16 cellular contexts compared by ENCODE assay signal in genomic region chr7:123725586-123726171, GRCh38. TPM values are rescaled to one million over a fixed set of nuclear protein-coding genes. Genes with fewer than 3 reads are reported as not detected.
DNase-seq lines count a peak whose midpoint lies in the region; ATAC-seq, FAIRE-seq and TF ChIP-seq lines count a peak whose summit lies in the region.
"Had no signal": no experiment of that assay in that cellular context is flagged by ENCODE, and none has a peak within 500 bp of the region (broad histone marks: within the 10 kb centered on the region; RNA-seq: fewer than 3 reads in every experiment).

No MANE protein-coding gene starts in this region.

- H3K4me3 ChIP-seq in CD4-positive, CD25-positive, alpha-beta regulatory T cell (ENCODE audit: low read depth, low read length) = peak overlapping the region; percentile 18
- H3K4me3 ChIP-seq in HEK293 (ENCODE audit: low read depth, low read length) = no peak overlapping the region
- H3K4me3 ChIP-seq: esophagus muscularis mucosa had no signal

- no peaks in the 10 kb centered on the region for H3K27me3 ChIP-seq in CD4-positive, CD25-positive, alpha-beta regulatory T cell (ENCODE audit: control insufficient read depth, insufficient read depth, low read length)
- H3K27me3 ChIP-seq: esophagus muscularis mucosa had no signal

- POLR2A ChIA-PET in HEK293 (lab: Yijun Ruan, JAX) = no interaction called here

- TF ChIP-seq CTCF in HEK293 (tag by site-specific recombination; IDR thresholded peaks at IDR 0.05) (no peak), VCaP (conservative IDR thresholded peaks at IDR 0.05) (no peak), mesothelial cell of epicardium (IDR thresholded peaks at IDR 0.05; ENCODE audit: unreplicated experiment) (no peak), HFFc6 (IDR thresholded peaks at IDR 0.05) (no peak)

- CTCF ChIA-PET in HEK293 (lab: Yijun Ruan, JAX) = interaction anchor here (1.1 kb wide), 1 partner anchor 140 kb away, joined by 4 read pairs; no protein-coding TSS in a partner anchor

- H3K4me1 ChIP-seq in CD4-positive, CD25-positive, alpha-beta regulatory T cell (ENCODE audit: control insufficient read depth, insufficient read depth, low read length, poor library complexity, severe bottlenecking) = peaks cover 12% of the 10 kb centered on the region
- H3K4me1 ChIP-seq in HEK293 (ENCODE audit: control insufficient read depth, insufficient read depth, low read length) = peaks cover 6% of the 10 kb centered on the region; the same call in 1 of the 2 replicates

- H3K27ac Mint-ChIP-seq in CD4-positive, CD25-positive, alpha-beta regulatory T cell = no peak overlapping the region
- H3K27ac Mint-ChIP-seq in mesothelial cell of epicardium = peak overlapping the region; percentile 47
- no peak overlapping the region for H3K27ac Mint-ChIP-seq in HFFc6
- H3K27ac Mint-ChIP-seq: activated naive CD4-positive, alpha-beta T cell treated with anti-CD3 and anti-CD28 coated beads, Interleukin-2, amount 50 U/mL, for 72 hours had no signal

- H3K27ac ChIP-seq in CD4-positive, CD25-positive, alpha-beta regulatory T cell (ENCODE audit: insufficient read depth, low read length, poor library complexity, severe bottlenecking) = no peak overlapping the region
- H3K27ac ChIP-seq in HEK293 (ENCODE audit: extremely low read depth, low read depth, low read length) = no peak overlapping the region
- peak overlapping the region; percentile 74 for H3K27ac ChIP-seq in VCaP
- H3K27ac ChIP-seq: esophagus muscularis mucosa had no signal

- no peak for DNase-seq in CD4-positive, CD25-positive, alpha-beta regulatory T cell
- DNase-seq in mesothelial cell of epicardium (ENCODE audit: low spot score in 2 of 2, unreplicated experiment in 2 of 2) = no peak
- no peak for DNase-seq in urothelium cell line (ENCODE audit: low spot score)
- DNase-seq in HFFc6 = no peak
- DNase-seq: activated CD4-positive, alpha-beta T cell treated with anti-CD3 and anti-CD28 coated beads for 4 hours; head of caudate nucleus; islet precursor cell; NCI-H345; NK-92 treated with Interleukin-12 subunit alpha and Interleukin-12 subunit beta, amount 100 ng/mL, for 24 hours; Right ventricle myocardium superior; stimulated activated CD4-positive, alpha-beta T cell treated with anti-CD3 and anti-CD28 coated beads, Interleukin-1b, Interleukin-23, amount 100 ng/mL, for 48 hours had no signal

- FAIRE-seq in urothelium cell line (lab: Jason Lieb, UNC) = no peak

- H3K27me3 Mint-ChIP-seq in CD4-positive, CD25-positive, alpha-beta regulatory T cell = no peaks in the 10 kb centered on the region
- H3K27me3 Mint-ChIP-seq in mesothelial cell of epicardium (ENCODE audit: low read depth) (no peaks in the 10 kb centered on the region), HFFc6 (ENCODE audit: insufficient read depth) (no peaks in the 10 kb centered on the region)

- peaks cover 16% of the 10 kb centered on the region for H3K36me3 Mint-ChIP-seq in CD4-positive, CD25-positive, alpha-beta regulatory T cell
- H3K36me3 Mint-ChIP-seq in mesothelial cell of epicardium = no peaks in the 10 kb centered on the region
- H3K36me3 Mint-ChIP-seq in HFFc6 (ENCODE audit: low read depth) = no peaks in the 10 kb centered on the region

- no peaks in the 10 kb centered on the region for H3K36me3 ChIP-seq in CD4-positive, CD25-positive, alpha-beta regulatory T cell (ENCODE audit: control insufficient read depth, insufficient read depth, low read length)
- no peaks in the 10 kb centered on the region for H3K36me3 ChIP-seq in HEK293 (ENCODE audit: control insufficient read depth in 2 of 2, insufficient read depth in 1 of 2, low read length in 2 of 2)
- H3K36me3 ChIP-seq: esophagus muscularis mucosa had no signal

- no peak for ATAC-seq in CD4-positive, CD25-positive, alpha-beta regulatory T cell (ENCODE audit: low read depth in 2 of 2)
- no peak for ATAC-seq in HG02973 (IDR thresholded peaks at IDR 0.05; ENCODE audit: unreplicated experiment)
- ATAC-seq: activated naive CD4-positive, alpha-beta T cell treated with anti-CD3 and anti-CD28 coated beads, Interleukin-2, amount 50 U/mL, for 72 hours had no signal

- no peaks in the 10 kb centered on the region for H3K9me3 Mint-ChIP-seq in CD4-positive, CD25-positive, alpha-beta regulatory T cell
- H3K9me3 Mint-ChIP-seq in mesothelial cell of epicardium (no peaks in the 10 kb centered on the region), HFFc6 (no peaks in the 10 kb centered on the region)
- H3K9me3 Mint-ChIP-seq: activated naive CD4-positive, alpha-beta T cell treated with anti-CD3 and anti-CD28 coated beads, Interleukin-2, amount 50 U/mL, for 72 hours had no signal

- H3K9me3 ChIP-seq in CD4-positive, CD25-positive, alpha-beta regulatory T cell (ENCODE audit: control insufficient read depth in 2 of 2, low read length in 2 of 2) = no peaks in the 10 kb centered on the region
- H3K9me3 ChIP-seq in HEK293 (ENCODE audit: control insufficient read depth, insufficient read depth, low read depth, low read length) = no peaks in the 10 kb centered on the region
- H3K9me3 ChIP-seq: esophagus muscularis mucosa had no signal

- peaks cover 29 to 71% (median 49%) of the 10 kb centered on the region in 4 donors for H3K4me1 Mint-ChIP-seq in CD4-positive, CD25-positive, alpha-beta regulatory T cell
- H3K4me1 Mint-ChIP-seq in mesothelial cell of epicardium = peaks cover 36% of the 10 kb centered on the region
- H3K4me1 Mint-ChIP-seq in HFFc6 (ENCODE audit: low read depth) = peaks cover 59% of the 10 kb centered on the region

- peak overlapping the region in 1 of 4 donors; percentile 16 for H3K4me3 Mint-ChIP-seq in CD4-positive, CD25-positive, alpha-beta regulatory T cell
- H3K4me3 Mint-ChIP-seq in mesothelial cell of epicardium (no peak overlapping the region), HFFc6 (no peak overlapping the region)

TF ChIP-seq in HEK293, 187 proteins besides CTCF, POLR2A, EP300 and RAD21:
- TF ChIP-seq, protein P1, sequence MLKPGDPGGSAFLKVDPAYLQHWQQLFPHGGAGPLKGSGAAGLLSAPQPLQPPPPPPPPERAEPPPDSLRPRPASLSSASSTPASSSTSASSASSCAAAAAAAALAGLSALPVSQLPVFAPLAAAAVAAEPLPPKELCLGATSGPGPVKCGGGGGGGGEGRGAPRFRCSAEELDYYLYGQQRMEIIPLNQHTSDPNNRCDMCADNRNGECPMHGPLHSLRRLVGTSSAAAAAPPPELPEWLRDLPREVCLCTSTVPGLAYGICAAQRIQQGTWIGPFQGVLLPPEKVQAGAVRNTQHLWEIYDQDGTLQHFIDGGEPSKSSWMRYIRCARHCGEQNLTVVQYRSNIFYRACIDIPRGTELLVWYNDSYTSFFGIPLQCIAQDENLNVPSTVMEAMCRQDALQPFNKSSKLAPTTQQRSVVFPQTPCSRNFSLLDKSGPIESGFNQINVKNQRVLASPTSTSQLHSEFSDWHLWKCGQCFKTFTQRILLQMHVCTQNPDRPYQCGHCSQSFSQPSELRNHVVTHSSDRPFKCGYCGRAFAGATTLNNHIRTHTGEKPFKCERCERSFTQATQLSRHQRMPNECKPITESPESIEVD (tag by site-specific recombination; IDR thresholded peaks at IDR 0.05) = peak; percentile 76
- TF ChIP-seq, protein P2, sequence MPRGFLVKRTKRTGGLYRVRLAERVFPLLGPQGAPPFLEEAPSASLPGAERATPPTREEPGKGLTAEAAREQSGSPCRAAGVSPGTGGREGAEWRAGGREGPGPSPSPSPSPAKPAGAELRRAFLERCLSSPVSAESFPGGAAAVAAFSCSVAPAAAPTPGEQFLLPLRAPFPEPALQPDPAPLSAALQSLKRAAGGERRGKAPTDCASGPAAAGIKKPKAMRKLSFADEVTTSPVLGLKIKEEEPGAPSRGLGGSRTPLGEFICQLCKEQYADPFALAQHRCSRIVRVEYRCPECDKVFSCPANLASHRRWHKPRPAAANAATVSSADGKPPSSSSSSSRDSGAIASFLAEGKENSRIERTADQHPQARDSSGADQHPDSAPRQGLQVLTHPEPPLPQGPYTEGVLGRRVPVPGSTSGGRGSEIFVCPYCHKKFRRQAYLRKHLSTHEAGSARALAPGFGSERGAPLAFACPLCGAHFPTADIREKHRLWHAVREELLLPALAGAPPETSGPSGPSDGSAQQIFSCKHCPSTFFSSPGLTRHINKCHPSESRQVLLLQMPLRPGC (tag by site-specific recombination; IDR thresholded peaks at IDR 0.05) = no peak
- 0 out of 2 replicates have a peak, but pooled peaks have one; percentile 40 for TF ChIP-seq ZNF561 (tag by site-specific recombination; IDR thresholded peaks at IDR 0.05; ENCODE audit: borderline replicate concordance)
- no peak for TF ChIP-seq BCL11A (tag by site-specific recombination; IDR thresholded peaks at IDR 0.05; ENCODE audit: low read depth)
- no peak for TF ChIP-seq ZNF747 (tag by site-specific recombination; IDR thresholded peaks at IDR 0.05)
- TF ChIP-seq ZBTB7A (tag by site-specific recombination; IDR thresholded peaks at IDR 0.05; ENCODE audit: low read depth) = no peak
- peak; percentile 46 for TF ChIP-seq ZIC2 (tag by site-specific recombination; IDR thresholded peaks at IDR 0.05)
- TF ChIP-seq, protein P3, sequence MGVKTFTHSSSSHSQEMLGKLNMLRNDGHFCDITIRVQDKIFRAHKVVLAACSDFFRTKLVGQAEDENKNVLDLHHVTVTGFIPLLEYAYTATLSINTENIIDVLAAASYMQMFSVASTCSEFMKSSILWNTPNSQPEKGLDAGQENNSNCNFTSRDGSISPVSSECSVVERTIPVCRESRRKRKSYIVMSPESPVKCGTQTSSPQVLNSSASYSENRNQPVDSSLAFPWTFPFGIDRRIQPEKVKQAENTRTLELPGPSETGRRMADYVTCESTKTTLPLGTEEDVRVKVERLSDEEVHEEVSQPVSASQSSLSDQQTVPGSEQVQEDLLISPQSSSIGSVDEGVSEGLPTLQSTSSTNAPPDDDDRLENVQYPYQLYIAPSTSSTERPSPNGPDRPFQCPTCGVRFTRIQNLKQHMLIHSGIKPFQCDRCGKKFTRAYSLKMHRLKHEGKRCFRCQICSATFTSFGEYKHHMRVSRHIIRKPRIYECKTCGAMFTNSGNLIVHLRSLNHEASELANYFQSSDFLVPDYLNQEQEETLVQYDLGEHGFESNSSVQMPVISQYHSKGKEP (tag by site-specific recombination; IDR thresholded peaks at IDR 0.05) = 0 out of 2 replicates have a peak, but pooled peaks have one; percentile 36
- TF ChIP-seq ZNF549 (tag by site-specific recombination; IDR thresholded peaks at IDR 0.05) = no peak

RNA-seq across cellular contexts. Expression of gene WASL, which starts 23.1 kb away (rescaled TPM):
- total RNA-seq in CD4-positive, CD25-positive, alpha-beta regulatory T cell = 10.2 TPM
- 1 to 10 TPM; 1.4 to 3.3 (median 1.7) TPM for polyA plus RNA-seq in CD4-positive, CD25-positive, alpha-beta regulatory T cell
- 34.8 to 35.7 TPM (median 35.0 TPM) in 3 replicates for total RNA-seq in mesothelial cell of epicardium
- total RNA-seq in HFFc6 (2021; fragmentation: NEBNext Ultra II Directional; extraction: Animal tissue kit (Norgen Biotek cat#: 25700)) = 10 to 100 TPM; 22.7 to 27.6 (median 26.5) TPM
